In genomic region chr1:155092131-155092530, GRCh38 we compare ENCODE assay signal across 11 cellular contexts. TPM values are rescaled to one million over a fixed set of nuclear protein-coding genes. Genes with fewer than 3 reads are reported as not detected.
DNase-seq lines count a peak whose midpoint lies in the region; ATAC-seq lines count a peak whose summit lies in the region.
"Had no signal": no experiment of that assay in that cellular context is flagged by ENCODE, and none has a peak within 500 bp of the region (broad histone marks: within the 10 kb centered on the region; RNA-seq: fewer than 3 reads in every experiment).

No MANE protein-coding gene starts in this region.

- no peak overlapping the region for H2BK12ac ChIP-seq in neuronal stem cell (ENCODE audit: low read length)

- no peak overlapping the region for H3K9ac ChIP-seq in BLaER1
- H3K9ac ChIP-seq in Karpas-422 (ENCODE audit: low read length): no peak overlapping the region
- no peak overlapping the region for H3K9ac ChIP-seq in neuronal stem cell (ENCODE audit: low read depth, low read length, poor library complexity)

- H2BK5ac ChIP-seq in neuronal stem cell (ENCODE audit: low read length): peak overlapping the region; percentile 15

- H2BK120ac ChIP-seq in neuronal stem cell (ENCODE audit: low read depth, low read length): no peak overlapping the region

- H3K36me3 ChIP-seq in BLaER1 (no peaks in the 10 kb centered on the region), Karpas-422 (ENCODE audit: insufficient read depth, low read length) (no peaks in the 10 kb centered on the region), neuronal stem cell (replicated peaks in 1 of 2; ENCODE audit: control insufficient read depth in 2 of 2, insufficient read depth in 2 of 2, low read length in 2 of 2) (no peaks in the 10 kb centered on the region)

- no peaks in the 10 kb centered on the region for H3K27me3 ChIP-seq in BLaER1
- no peaks in the 10 kb centered on the region for H3K27me3 ChIP-seq in Karpas-422 (ENCODE audit: low read length)
- peaks cover 0 to 21% (median 3%) of the 10 kb centered on the region in 3 experiments for H3K27me3 ChIP-seq in neuronal stem cell (ENCODE audit: control insufficient read depth in 3 of 3, insufficient read depth in 3 of 3, low read depth in 1 of 3, low read length in 3 of 3)

- H3K9me3 ChIP-seq in BLaER1 (no peaks in the 10 kb centered on the region), Karpas-422 (ENCODE audit: low read length) (no peaks in the 10 kb centered on the region), neuronal stem cell (replicated peaks in 1 of 2; ENCODE audit: control insufficient read depth in 2 of 2, insufficient read depth in 1 of 2, low read depth in 1 of 2, low read length in 2 of 2) (peaks cover 0 to 2% of the 10 kb centered on the region in 2 donors)

- no peak overlapping the region for H3K4ac ChIP-seq in neuronal stem cell (ENCODE audit: low read length)

- no peak overlapping the region for H4K8ac ChIP-seq in neuronal stem cell (ENCODE audit: low read depth, low read length)

- H4K20me1 ChIP-seq in BLaER1 (no peaks in the 10 kb centered on the region), Karpas-422 (ENCODE audit: insufficient read depth, low read depth, low read length) (no peaks in the 10 kb centered on the region)

- ATAC-seq in left ventricle myocardium superior: no peak

- H4K91ac ChIP-seq in neuronal stem cell (ENCODE audit: low read depth, low read length, poor library complexity): no peak overlapping the region

- H2AK5ac ChIP-seq in neuronal stem cell (ENCODE audit: low read depth, low read length): peak overlapping the region; percentile 94

- no peaks in the 10 kb centered on the region for H3K79me1 ChIP-seq in neuronal stem cell (ENCODE audit: low read depth, low read length)

- intact Hi-C loops in left ventricle myocardium superior (cut with micrococcal nuclease): no loop called here

- DNase-seq in Karpas-422 (peak; percentile 35), neuronal stem cell (ENCODE audit: low spot score) (no peak), OCI-M1 (lab: John Stamatoyannopoulos, UW) (no peak), left ventricle myocardium superior (no peak), SW480 (ENCODE audit: low spot score) (no peak)
- DNase-seq: GOT3, NCI-H187 treated with DMSO at 0.1 percent for 48 hours had no signal

- peaks cover 54% of the 10 kb centered on the region for H3K4me1 ChIP-seq in BLaER1
- peaks cover 21% of the 10 kb centered on the region for H3K4me1 ChIP-seq in Karpas-422 (ENCODE audit: low read length)
- peaks cover 3 to 11% of the 10 kb centered on the region in 2 donors for H3K4me1 ChIP-seq in neuronal stem cell (ENCODE audit: control insufficient read depth in 2 of 2, insufficient read depth in 1 of 2, low read depth in 1 of 2, low read length in 2 of 2)

- H3K27ac ChIP-seq in BLaER1 (no peak overlapping the region), Karpas-422 (ENCODE audit: low read length) (no peak overlapping the region), neuronal stem cell (replicated peaks; ENCODE audit: low read length) (no peak overlapping the region)
- H3K27ac ChIP-seq: 22Rv1, PC-9 had no signal

- no CpG with 5 or more reads among the region's 6 CpGs for WGBS in neuronal stem cell (ENCODE audit: extremely low coverage in 2 of 2, insufficient read length in 2 of 2, insufficient replicate concordance in 1 of 2), 2 donors

- peak overlapping the region; percentile 78 for H3K4me2 ChIP-seq in BLaER1
- no peak overlapping the region for H3K4me2 ChIP-seq in Karpas-422 (ENCODE audit: low read depth, low read length, poor library complexity, severe bottlenecking)
- no peak overlapping the region for H3K4me2 ChIP-seq in neuronal stem cell (ENCODE audit: insufficient read depth, low read length, poor library complexity, severe bottlenecking)

- no peak overlapping the region for H3K18ac ChIP-seq in neuronal stem cell (ENCODE audit: low read length)

- no peaks in the 10 kb centered on the region for H3K79me2 ChIP-seq in Karpas-422 (ENCODE audit: low read length)

- no peak overlapping the region for H3K14ac ChIP-seq in neuronal stem cell (ENCODE audit: low read length)

- H2AFZ ChIP-seq in Karpas-422 (ENCODE audit: low read length) (no peak overlapping the region), neuronal stem cell (ENCODE audit: low read length) (no peak overlapping the region)

- H2BK15ac ChIP-seq in neuronal stem cell (ENCODE audit: low read length): peak overlapping the region; percentile 91

- H3K4me3 ChIP-seq in BLaER1 (no peak overlapping the region), Karpas-422 (ENCODE audit: low read length) (no peak overlapping the region), neuronal stem cell (ENCODE audit: low read length in 2 of 2) (no peak overlapping the region)
- H3K4me3 ChIP-seq: PC-9 had no signal

- H3K23ac ChIP-seq in neuronal stem cell (ENCODE audit: low read depth, low read length, poor library complexity): no peak overlapping the region

- no peaks in the 10 kb centered on the region for H3K9me2 ChIP-seq in Karpas-422 (replicated peaks; ENCODE audit: insufficient read depth, low read length)

RNA-seq across cellular contexts. Expression of gene EFNA3, which starts 13.5 kb away (rescaled TPM):
- total RNA-seq in Karpas-422 (2014; rRNA removed; shearing (Covaris generic); ENCODE audit: low replicate concordance): 12.2 and 15.7 TPM in 2 replicates
- 15.2 TPM for polyA plus RNA-seq in neuronal stem cell (2013, experiment 1 of 2)
- polyA plus RNA-seq in neuronal stem cell (2013, experiment 2 of 2): 14.6 TPM
- 1.1 TPM for total RNA-seq in left ventricle myocardium superior

RNA-seq across cellular contexts. Expression of gene EFNA4, which starts 28.6 kb away (rescaled TPM):
- total RNA-seq in Karpas-422 (2014; rRNA removed; shearing (Covaris generic); ENCODE audit: low replicate concordance): 10.4 and 14.5 TPM in 2 replicates
- polyA plus RNA-seq in neuronal stem cell (2013, experiment 1 of 2): 24.6 TPM
- polyA plus RNA-seq in neuronal stem cell (2013, experiment 2 of 2): 24.2 TPM
- total RNA-seq in left ventricle myocardium superior: 2.3 TPM

RNA-seq across cellular contexts. Expression of gene EFNA1, which starts 35.5 kb away (rescaled TPM):
- total RNA-seq in Karpas-422 (2014; rRNA removed; shearing (Covaris generic); ENCODE audit: low replicate concordance): not detected in 2 replicates
- polyA plus RNA-seq in neuronal stem cell (2013, experiment 1 of 2): 3.6 TPM
- polyA plus RNA-seq in neuronal stem cell (2013, experiment 2 of 2): 4.3 TPM
- 51.0 TPM for total RNA-seq in left ventricle myocardium superior
- polyA plus RNA-seq: IgD-negative memory B cell had no signal

RNA-seq across cellular contexts. Expression of gene ADAM15, which starts 41.0 kb away (rescaled TPM):
- total RNA-seq in Karpas-422 (2014; rRNA removed; shearing (Covaris generic); ENCODE audit: low replicate concordance): 33.6 and 50.0 TPM in 2 replicates
- polyA plus RNA-seq in neuronal stem cell (2013, experiment 1 of 2): 32.1 TPM
- 31.7 TPM for polyA plus RNA-seq in neuronal stem cell (2013, experiment 2 of 2)
- 84.2 TPM for total RNA-seq in left ventricle myocardium superior

RNA-seq across cellular contexts. Expression of gene SLC50A1, which starts 43.5 kb away (rescaled TPM):
- total RNA-seq in Karpas-422 (2014; rRNA removed; shearing (Covaris generic); ENCODE audit: low replicate concordance): 47.8 and 56.5 TPM in 2 replicates
- polyA plus RNA-seq in neuronal stem cell (2013, experiment 1 of 2): 37.1 TPM
- 36.6 TPM for polyA plus RNA-seq in neuronal stem cell (2013, experiment 2 of 2)
- 8.8 TPM for total RNA-seq in left ventricle myocardium superior

Comparison
In these comparisons a context has a peak if more than half of its experiments do, and no peak if none do; other contexts are left out.
1. RNA of gene EFNA1, which starts 35.5 kb away (total RNA-seq): 51.0 TPM in left ventricle myocardium superior (single experiment); not detected in Karpas-422; every median in the first group is over 10 times any median in the second.